Comparison of ENCODE assay signal across 28 cellular contexts in genomic region chr2:46869621-46870020, GRCh38.
"Had no signal": no experiment of that assay in that cellular context is flagged by ENCODE, and none has a peak within 500 bp of the region (broad histone marks: within the 10 kb centered on the region; RNA-seq: fewer than 3 reads in every experiment).

No MANE protein-coding gene starts in this region.

- H3K4me3 Mint-ChIP-seq: activated naive CD4-positive, alpha-beta T cell treated with anti-CD3 and anti-CD28 coated beads, Interleukin-2, amount 10 ng/mL, durations not matched to agents 7 days and 5 days; activated naive CD8-positive, alpha-beta T cell treated with anti-CD3 and anti-CD28 coated beads, Interleukin-2, amount 10 ng/mL, durations not matched to agents 7 days and 5 days; activated T-helper 1 cell treated with anti-CD3 and anti-CD28 coated beads, Interleukin-12 subunit alpha, Interleukin-12 subunit beta, Interleukin-2, Interleukin-4 antibody, amounts not matched to agents 30 ng/mL and 10 ng/mL and 1 ng/mL, durations not matched to agents 14 hours and 24 hours and 36 hours; natural killer cell treated with Interleukin-12 subunit alpha and Interleukin-12 subunit beta and Interleukin-15 and Interleukin-18, amount 100 ng/mL, for 72 hours; stimulated activated naive B cell treated with anti-CD40 and anti-IgM and Interleukin-4, amounts not matched to agents 10 μg/mL and 1 μg/mL and 100 μg/mL, for 72 hours; T-helper 17 cell had no signal

- H3K36me3 ChIP-seq: ascending aorta, gastroesophageal sphincter, lower lobe of right lung, ovary, stomach, thyroid gland, upper lobe of right lung, WERI-Rb-1 had no signal

- H3K27me3 ChIP-seq: ascending aorta, gastroesophageal sphincter, ovary, stomach, thyroid gland, upper lobe of right lung had no signal

- H3K9me3 Mint-ChIP-seq: natural killer cell treated with Interleukin-12 subunit alpha and Interleukin-12 subunit beta and Interleukin-15 and Interleukin-18, amount 100 ng/mL, for 72 hours had no signal

- H3K9me3 ChIP-seq: ascending aorta, gastroesophageal sphincter, ovary, thyroid gland had no signal

- ATAC-seq: activated CD4-positive, CD25-positive, alpha-beta regulatory T cell treated with anti-CD3 and anti-CD28 coated beads, Interleukin-2, amount 50 U/mL, for 24 hours; gastroesophageal sphincter; lower lobe of right lung; mucosa of descending colon; natural killer cell treated with Interleukin-12 subunit alpha and Interleukin-12 subunit beta and Interleukin-15 and Interleukin-18, amount 100 ng/mL, for 72 hours; stimulated activated naive B cell treated with anti-CD40 and anti-IgM and Interleukin-4, amounts not matched to agents 10 μg/mL and 1 μg/mL and 100 μg/mL, for 72 hours; T-helper 17 cell; upper lobe of right lung had no signal

- H3K27ac Mint-ChIP-seq: activated naive CD4-positive, alpha-beta T cell treated with anti-CD3 and anti-CD28 coated beads, Interleukin-2, amount 10 ng/mL, durations not matched to agents 7 days and 5 days; activated naive CD8-positive, alpha-beta T cell treated with anti-CD3 and anti-CD28 coated beads, Interleukin-2, amount 10 ng/mL, durations not matched to agents 7 days and 5 days; activated T-helper 1 cell treated with anti-CD3 and anti-CD28 coated beads, Interleukin-12 subunit alpha, Interleukin-12 subunit beta, Interleukin-2, Interleukin-4 antibody, amounts not matched to agents 30 ng/mL and 10 ng/mL and 1 ng/mL, durations not matched to agents 14 hours and 24 hours and 36 hours; natural killer cell treated with Interleukin-12 subunit alpha and Interleukin-12 subunit beta and Interleukin-15 and Interleukin-18, amount 100 ng/mL, for 72 hours; progenitor cell of endocrine pancreas; stimulated activated naive B cell treated with anti-CD40 and anti-IgM and Interleukin-4, amounts not matched to agents 10 μg/mL and 1 μg/mL and 100 μg/mL, for 72 hours had no signal

- H3K27ac ChIP-seq: ascending aorta, gastroesophageal sphincter, lower lobe of right lung, ovary, stomach, thyroid gland, upper lobe of right lung, WERI-Rb-1 had no signal

- H3K4me1 ChIP-seq: ascending aorta had no signal

- H3K36me3 Mint-ChIP-seq: activated naive CD4-positive, alpha-beta T cell treated with anti-CD3 and anti-CD28 coated beads, Interleukin-2, amount 10 ng/mL, durations not matched to agents 7 days and 5 days; activated naive CD8-positive, alpha-beta T cell treated with anti-CD3 and anti-CD28 coated beads, Interleukin-2, amount 10 ng/mL, durations not matched to agents 7 days and 5 days had no signal

- H3K27me3 Mint-ChIP-seq: activated naive CD8-positive, alpha-beta T cell treated with anti-CD3 and anti-CD28 coated beads, Interleukin-2, amount 10 ng/mL, durations not matched to agents 7 days and 5 days had no signal

- H3K4me3 ChIP-seq: ascending aorta, gastroesophageal sphincter, lower lobe of right lung, mucosa of descending colon, ovary, stomach, thyroid gland, upper lobe of right lung had no signal

- DNase-seq: activated CD4-positive, alpha-beta T cell treated with anti-CD3 and anti-CD28 coated beads for 48 hours; activated CD4-positive, alpha-beta T cell treated with anti-CD3 and anti-CD28 coated beads, Interleukin-2, amount 50 U/mL, for 48 hours; activated CD8-positive, alpha-beta memory T cell treated with anti-CD3 and anti-CD28 coated beads, Interleukin-2, amount 50 U/mL, for 4 hours; activated gamma-delta T cell; activated naive CD4-positive, alpha-beta T cell treated with anti-CD3 and anti-CD28 coated beads, Interleukin-2, amount 10 ng/mL, durations not matched to agents 7 days and 5 days; activated naive CD8-positive, alpha-beta T cell treated with anti-CD3 and anti-CD28 coated beads, Interleukin-2, amount 10 ng/mL, durations not matched to agents 7 days and 5 days; activated T-cell treated with anti-CD3 and anti-CD28 coated beads, Interleukin-2, amount 50 U/mL, for 1 hour; caudate nucleus; hippocampal formation; lower lobe of right lung; mesendoderm; mucosa of descending colon; ovary; stimulated activated CD4-positive, alpha-beta T cell treated with anti-CD3 and anti-CD28 coated beads, Interleukin-15, amount 100 ng/mL, for 24 hours; stimulated activated CD4-positive, alpha-beta T cell treated with anti-CD3 and anti-CD28 coated beads, Interleukin-2, amount 100 ng/mL, for 24 hours; stimulated activated naive B cell treated with anti-CD40 and anti-IgM and Interleukin-4, amounts not matched to agents 10 μg/mL and 1 μg/mL and 100 μg/mL, for 72 hours; stomach; T-helper 17 cell; T1000; thyroid gland; WERI-Rb-1 had no signal
